Comparison of ENCODE assay signal across 25 cellular contexts in the genomic region with DNA sequence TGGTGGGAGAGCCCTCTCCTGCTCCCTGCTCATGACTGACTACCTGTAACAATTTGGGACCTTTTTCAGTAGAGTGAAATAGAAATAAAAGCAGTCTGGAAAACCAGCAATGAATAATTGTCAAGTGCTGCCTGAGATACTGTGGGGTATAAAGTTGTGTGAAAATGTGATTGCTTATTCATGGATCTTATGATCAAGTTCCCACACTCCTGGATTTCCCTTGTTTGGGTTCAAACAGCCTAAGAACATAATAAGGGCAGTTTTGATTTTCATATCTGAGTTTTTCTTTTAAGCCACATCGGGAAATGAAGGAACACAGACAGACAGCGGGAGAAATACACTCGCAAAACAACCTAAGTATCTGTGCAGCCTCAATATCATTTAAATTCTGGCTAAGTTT. TPM values are rescaled to one million over a fixed set of nuclear protein-coding genes. Genes with fewer than 3 reads are reported as not detected.
DNase-seq lines count a peak whose midpoint lies in the region; ATAC-seq and TF ChIP-seq lines count a peak whose summit lies in the region.
"Had no signal": no experiment of that assay in that cellular context is flagged by ENCODE, and none has a peak within 500 bp of the region (broad histone marks: within the 10 kb centered on the region; RNA-seq: fewer than 3 reads in every experiment).

No MANE protein-coding gene starts in this region.

- H3K36me3 ChIP-seq in left ventricle myocardium inferior (no peaks in the 10 kb centered on the region), rectal smooth muscle tissue (ENCODE audit: control insufficient read depth, insufficient read depth, low read length) (no peaks in the 10 kb centered on the region), aorta (ENCODE audit: control insufficient read depth in 1 of 2, insufficient read depth in 2 of 2, low read length in 1 of 2) (peaks cover 0 to 2% of the 10 kb centered on the region in 2 donors)
- H3K36me3 ChIP-seq: upper lobe of left lung had no signal

- H3K4me1 ChIP-seq in left ventricle myocardium inferior (peaks cover 99% of the 10 kb centered on the region), rectal smooth muscle tissue (ENCODE audit: control insufficient read depth, insufficient read depth, low read length) (peaks cover 58% of the 10 kb centered on the region), aorta (ENCODE audit: control insufficient read depth in 1 of 2, insufficient read depth in 2 of 2, low read length in 2 of 2) (peaks cover 6 to 19% of the 10 kb centered on the region in 2 donors)
- H3K4me1 ChIP-seq: A549, BLaER1 had no signal

- no peak for DNase-seq in left ventricle myocardium inferior
- no peak for DNase-seq in left ventricle myocardium superior
- peak; percentile 70 for DNase-seq in fibroblast of villous mesenchyme (ENCODE audit: low read depth)
- DNase-seq in aorta, result no peak
- no peak for DNase-seq in stimulated activated CD4-positive, alpha-beta T cell treated with anti-CD3 and anti-CD28 coated beads, Interleukin-4, amount 100 ng/mL, for 4 hours
- DNase-seq in GM19240 (ENCODE audit: insufficient read length, low spot score), result no peak
- DNase-seq: activated CD4-positive, alpha-beta memory T cell treated with anti-CD3 and anti-CD28 coated beads, Interleukin-2, amount 10 ng/mL, durations not matched to agents 7 days and 5 days; activated CD4-positive, CD25-positive, alpha-beta regulatory T cell; activated effector memory CD4-positive, alpha-beta T cell treated with anti-CD3 and anti-CD28 coated beads, Interleukin-2, amount 50 U/mL, for 16 hours; activated T-cell treated with anti-CD3 and anti-CD28 coated beads for 4 hours; COR-L47; DMS79 treated with DMSO at 0.1 percent for 48 hours; KG1; NCI-H1694; NCI-H226; NCI-H82; stimulated activated CD4-positive, alpha-beta T cell treated with anti-CD3 and anti-CD28 coated beads, Interleukin-4, amount 100 ng/mL, for 1 hour; stimulated activated naive CD8-positive, alpha-beta T cell treated with anti-CD3 and anti-CD28 coated beads, Interleukin-15, Interleukin-2, amounts not matched to agents 100 U/mL and 50 U/mL, for 24 hours; upper lobe of left lung had no signal

- 3 to 12% methylated on average over 3 of the region's 3 CpGs for WGBS in aorta, 2 donors

- no peak overlapping the region for H3K9ac ChIP-seq in rectal smooth muscle tissue (ENCODE audit: low read length)
- H3K9ac ChIP-seq: BLaER1 had no signal

- intact Hi-C loops in left ventricle myocardium inferior (cut with micrococcal nuclease) (no loop called here), left ventricle myocardium superior (cut with micrococcal nuclease) (no loop called here), aorta (cut with DNase I) (no loop called here)

- H3K27me3 ChIP-seq in left ventricle myocardium inferior (ENCODE audit: low read depth), result no peaks in the 10 kb centered on the region
- no peaks in the 10 kb centered on the region for H3K27me3 ChIP-seq in rectal smooth muscle tissue (ENCODE audit: control insufficient read depth, insufficient read depth, low read length)
- H3K27me3 ChIP-seq in aorta (ENCODE audit: control insufficient read depth in 1 of 2, insufficient read depth in 2 of 2, low read length in 1 of 2), result no peaks in the 10 kb centered on the region
- H3K27me3 ChIP-seq: BLaER1, upper lobe of left lung had no signal

- H3K27ac ChIP-seq in left ventricle myocardium inferior (replicated peaks) (peak overlapping the region; percentile 75), rectal smooth muscle tissue (ENCODE audit: low read depth, low read length) (peak overlapping the region; percentile 91), aorta (ENCODE audit: low read depth in 1 of 2, low read length in 2 of 2) (peak overlapping the region; percentile 82 to 88)
- H3K27ac ChIP-seq: A549, BLaER1 had no signal

- ATAC-seq in left ventricle myocardium superior (no peak), aorta (ENCODE audit: low FRiP score) (no peak), GM18502 (IDR thresholded peaks at IDR 0.05; ENCODE audit: poor library complexity, unreplicated experiment) (no peak)
- ATAC-seq: A549; natural killer cell treated with Interleukin-12 subunit alpha and Interleukin-12 subunit beta and Interleukin-15 and Interleukin-18, amount 100 ng/mL, for 72 hours; stimulated activated naive CD8-positive, alpha-beta T cell treated with anti-CD3 and anti-CD28 coated beads, Interleukin-15, Interleukin-2, amounts not matched to agents 100 U/mL and 50 U/mL, for 24 hours had no signal

- H3K9me3 ChIP-seq in left ventricle myocardium inferior (replicated peaks) (no peaks in the 10 kb centered on the region), aorta (ENCODE audit: control insufficient read depth, low read length) (no peaks in the 10 kb centered on the region)
- H3K9me3 ChIP-seq: A549, BLaER1, upper lobe of left lung had no signal

- TF ChIP-seq CTCF in left ventricle myocardium inferior (IDR thresholded peaks at IDR 0.05; ENCODE audit: borderline replicate concordance) (no peak), fibroblast of villous mesenchyme (IDR thresholded peaks at IDR 0.05; ENCODE audit: insufficient read depth, low read depth, low read length) (no peak)

- peak overlapping the region; percentile 40 for H3K4me3 ChIP-seq in left ventricle myocardium inferior
- H3K4me3 ChIP-seq in fibroblast of villous mesenchyme (ENCODE audit: low read depth, low read length), result no peak overlapping the region
- peak overlapping the region; percentile 13 for H3K4me3 ChIP-seq in rectal smooth muscle tissue (ENCODE audit: low read length)
- peak overlapping the region in 1 of 2 donors; percentile 18 for H3K4me3 ChIP-seq in aorta (ENCODE audit: low read length in 2 of 2)
- H3K4me3 ChIP-seq: A549, BLaER1, skin epidermis had no signal

RNA-seq across cellular contexts. Expression of gene CALD1, which starts 52.9 kb away (rescaled TPM):
- total RNA-seq in left ventricle myocardium inferior, result 122 TPM
- total RNA-seq in left ventricle myocardium superior, result 118 TPM
- total RNA-seq in fibroblast of villous mesenchyme, result 1,676 and 3,507 TPM in 2 replicates
- total RNA-seq in aorta, result 1,000 to 10,000 TPM; 1,102 to 1,700 TPM
- polyA plus RNA-seq in aorta, result 1,000 to 10,000 TPM in 1 of 2 donors, 100 to 1,000 TPM in 1; 658 to 1,235 TPM
